3 cellular contexts compared by ENCODE assay signal in genomic region chr3:45053805-45054195, GRCh38. TPM values are rescaled to one million over a fixed set of nuclear protein-coding genes. Genes with fewer than 3 reads are reported as not detected.
"Had no signal": no experiment of that assay in that cellular context is flagged by ENCODE, and none has a peak within 500 bp of the region (broad histone marks: within the 10 kb centered on the region; RNA-seq: fewer than 3 reads in every experiment).

No MANE protein-coding gene starts in this region.

RNA-seq across cellular contexts. Expression of gene CLEC3B, which starts 27.7 kb away (rescaled TPM):
- total RNA-seq: activated CD4-positive, alpha-beta T cell treated with anti-CD3 and anti-CD28 coated beads for 36 hours; activated CD8-positive, alpha-beta T cell treated with anti-CD3 and anti-CD28 coated beads for 36 hours; activated naive CD8-positive, alpha-beta T cell treated with anti-CD3 and anti-CD28 coated beads for 36 hours had no signal
